1 cellular context compared by ENCODE assay signal in genomic region chr21:42120056-42120903, GRCh38.
TF ChIP-seq lines count a peak whose summit lies in the region.

No MANE protein-coding gene starts in this region.

TF ChIP-seq in GM23338, 12 proteins besides CTCF, POLR2A, EP300 and RAD21 (continued from another document):
- TF ChIP-seq ZNF462 (CRISPR knock-in tag; IDR thresholded peaks at IDR 0.05) (no peak), EZH2phosphoT487 (IDR thresholded peaks at IDR 0.05; ENCODE audit: unreplicated experiment) (no peak), ZNF114 (CRISPR knock-in tag; IDR thresholded peaks at IDR 0.05) (no peak)
